9 cellular contexts compared by ENCODE assay signal in genomic region chr15:30173041-30173608, GRCh38. TPM values are rescaled to one million over a fixed set of nuclear protein-coding genes. Genes with fewer than 3 reads are reported as not detected.
DNase-seq lines count a peak whose midpoint lies in the region; ATAC-seq, FAIRE-seq and TF ChIP-seq lines count a peak whose summit lies in the region.
"Not testable (repeated sequence)": the region's sequence is repeated elsewhere in the genome, so short reads cannot be mapped to it uniquely, and the experiment has no call there.
"Had no signal": no experiment of that assay in that cellular context is flagged by ENCODE, and none has a peak within 500 bp of the region (broad histone marks: within the 10 kb centered on the region; RNA-seq: fewer than 3 reads in every experiment).

No MANE protein-coding gene starts in this region.

- ATAC-seq in HG02678 (IDR thresholded peaks at IDR 0.05; ENCODE audit: unreplicated experiment) = peak; percentile 65
- ATAC-seq in activated CD8-positive, alpha-beta T cell treated with anti-CD3 and anti-CD28 coated beads for 36 hours = peak; percentile 97
- ATAC-seq in right cardiac atrium = peak; percentile 66 to 71
- ATAC-seq in stimulated activated memory B cell treated with anti-CD40 and anti-IgM and Interleukin-4, amounts not matched to agents 10 μg/mL and 1 μg/mL and 100 μg/mL, for 72 hours = peak; percentile 44

- H3K9ac ChIP-seq in astrocyte (ENCODE audit: low read length) = not testable (repeated sequence)

- not testable (repeated sequence) for H3K4me3 ChIP-seq in NB4 (ENCODE audit: low read depth, low read length); astrocyte (ENCODE audit: insufficient read depth, low read depth, low read length); right cardiac atrium (ENCODE audit: low read length)

- H3K4me3 Mint-ChIP-seq in activated CD8-positive, alpha-beta T cell treated with anti-CD3 and anti-CD28 coated beads for 36 hours; astrocyte (ENCODE audit: unreplicated experiment); stimulated activated memory B cell treated with anti-CD40 and anti-IgM and Interleukin-4, amounts not matched to agents 10 μg/mL and 1 μg/mL and 100 μg/mL, for 72 hours: not testable (repeated sequence)

- H3K9me3 ChIP-seq in astrocyte (ENCODE audit: insufficient read depth, low read depth, low read length); right cardiac atrium (ENCODE audit: control insufficient read depth, low read length): not testable (repeated sequence)

- H2AFZ ChIP-seq in astrocyte (ENCODE audit: low read depth, low read length) = not testable (repeated sequence)

- not testable (repeated sequence) for H3K27me3 ChIP-seq in astrocyte (ENCODE audit: insufficient read depth, low read length); right cardiac atrium (ENCODE audit: control insufficient read depth, insufficient read depth)

- H3K36me3 Mint-ChIP-seq in activated CD8-positive, alpha-beta T cell treated with anti-CD3 and anti-CD28 coated beads for 36 hours (ENCODE audit: low read depth); astrocyte (ENCODE audit: low read depth, unreplicated experiment); stimulated activated memory B cell treated with anti-CD40 and anti-IgM and Interleukin-4, amounts not matched to agents 10 μg/mL and 1 μg/mL and 100 μg/mL, for 72 hours: not testable (repeated sequence)

- not testable (repeated sequence) for H3K27me3 Mint-ChIP-seq in activated CD8-positive, alpha-beta T cell treated with anti-CD3 and anti-CD28 coated beads for 36 hours; astrocyte (ENCODE audit: low read depth, unreplicated experiment); stimulated activated memory B cell treated with anti-CD40 and anti-IgM and Interleukin-4, amounts not matched to agents 10 μg/mL and 1 μg/mL and 100 μg/mL, for 72 hours

- TF ChIP-seq POLR2A in NB4 (IDR thresholded peaks at IDR 0.05; ENCODE audit: extremely low read depth, insufficient read length) = not testable (repeated sequence)

- H3K27ac ChIP-seq in astrocyte (ENCODE audit: low read depth, low read length); right cardiac atrium (ENCODE audit: low read length): not testable (repeated sequence)

- in situ Hi-C loops in GM13977 (cut with MboI; ENCODE audit: low pct_unique_long_range_greater_than_20kb, low sequenced_read_pairs, unreplicated experiment) = not testable (repeated sequence)

- 32% methylated on average over 7 of the region's 11 CpGs for WGBS in right cardiac atrium

- not testable (repeated sequence) for H4K20me1 ChIP-seq in astrocyte (ENCODE audit: insufficient read depth, low read length)

- not testable (repeated sequence) for H3K36me3 ChIP-seq in astrocyte (ENCODE audit: insufficient read depth, low read length)

- peak; percentile 50 for TF ChIP-seq CTCF in GM13977 (IDR thresholded peaks at IDR 0.05; ENCODE audit: extremely low read depth, insufficient read depth, missing control alignments)
- not testable (repeated sequence) for TF ChIP-seq CTCF in NB4 (IDR thresholded peaks at IDR 0.05; ENCODE audit: low read depth, low read length); activated CD8-positive, alpha-beta T cell treated with anti-CD3 and anti-CD28 coated beads for 36 hours (IDR thresholded peaks at IDR 0.05); astrocyte (IDR thresholded peaks at IDR 0.05; ENCODE audit: insufficient read depth, low read depth, low read length)

- H3K4me2 ChIP-seq in astrocyte (ENCODE audit: low read length) = not testable (repeated sequence)

- not testable (repeated sequence) for H3K27ac Mint-ChIP-seq in activated CD8-positive, alpha-beta T cell treated with anti-CD3 and anti-CD28 coated beads for 36 hours; astrocyte (ENCODE audit: unreplicated experiment); stimulated activated memory B cell treated with anti-CD40 and anti-IgM and Interleukin-4, amounts not matched to agents 10 μg/mL and 1 μg/mL and 100 μg/mL, for 72 hours

- H3K4me1 ChIP-seq in astrocyte (ENCODE audit: insufficient read depth, low read length); right cardiac atrium (ENCODE audit: control insufficient read depth, insufficient read depth, low read length): not testable (repeated sequence)

- DNase-seq in GM13977 (ENCODE audit: low spot score); astrocyte (ENCODE audit: low read depth): not testable (repeated sequence)
- DNase-seq in NB4 (ENCODE audit: low read depth) (peak; percentile 24), right cardiac atrium (peak; percentile 35 to 74 (median 71)), retina (peak; percentile 4)
- peak; percentile 88 for DNase-seq in activated CD8-positive, alpha-beta T cell treated with anti-CD3 and anti-CD28 coated beads for 36 hours

- not testable (repeated sequence) for H3K79me2 ChIP-seq in astrocyte (ENCODE audit: insufficient read depth, low read length)

- FAIRE-seq in astrocyte (lab: Jason Lieb, UNC) = peak; percentile 96

- CTCF ChIA-PET in activated CD8-positive, alpha-beta T cell treated with anti-CD3 and anti-CD28 coated beads for 36 hours (lab: Charles Lee) = not testable (repeated sequence)

- intact Hi-C loops in activated CD8-positive, alpha-beta T cell treated with anti-CD3 and anti-CD28 coated beads for 36 hours (cut with micrococcal nuclease); right cardiac atrium (cut with DNase I): not testable (repeated sequence)

- POLR2A ChIA-PET in activated CD8-positive, alpha-beta T cell treated with anti-CD3 and anti-CD28 coated beads for 36 hours (lab: Charles Lee) = not testable (repeated sequence)

- not testable (repeated sequence) for H3K4me1 Mint-ChIP-seq in activated CD8-positive, alpha-beta T cell treated with anti-CD3 and anti-CD28 coated beads for 36 hours (ENCODE audit: low read depth); astrocyte (ENCODE audit: low read depth, unreplicated experiment); stimulated activated memory B cell treated with anti-CD40 and anti-IgM and Interleukin-4, amounts not matched to agents 10 μg/mL and 1 μg/mL and 100 μg/mL, for 72 hours

- not testable (repeated sequence) for H3K9me3 Mint-ChIP-seq in activated CD8-positive, alpha-beta T cell treated with anti-CD3 and anti-CD28 coated beads for 36 hours; astrocyte (ENCODE audit: unreplicated experiment); stimulated activated memory B cell treated with anti-CD40 and anti-IgM and Interleukin-4, amounts not matched to agents 10 μg/mL and 1 μg/mL and 100 μg/mL, for 72 hours

RNA-seq across cellular contexts. Expression of gene GOLGA8T, which starts 38.3 kb away (rescaled TPM):
- under 1 TPM in 1 of 2 experiments, not detected in 1; 0.18 TPM for total RNA-seq in activated CD8-positive, alpha-beta T cell treated with anti-CD3 and anti-CD28 coated beads for 36 hours
- total RNA-seq in astrocyte (0.32 TPM in 1 of 2 replicates, not detected in the other), right cardiac atrium (1 to 10 TPM in 3 of 4 donors, not detected in 1; 1.8 to 2.6 (median 1.8) TPM)
- polyA plus RNA-seq in right cardiac atrium = 0.32 TPM
- total RNA-seq: T-helper 1 cell treated with Interleukin-12 subunit alpha and Interleukin-12 subunit beta and Interleukin-4 antibody, amounts not matched to agents 30 ng/mL and 1 ng/mL, for 36 hours had no signal

Comparison
In these comparisons a context has a peak if more than half of its experiments do, and no peak if none do; other contexts are left out.
1. ATAC-seq: peak in every context shown above with its lines; median percentile 97 in activated CD8-positive, alpha-beta T cell treated with anti-CD3 and anti-CD28 coated beads for 36 hours; 68 in right cardiac atrium; 65 in HG02678; 44 in stimulated activated memory B cell treated with anti-CD40 and anti-IgM and Interleukin-4, amounts not matched to agents 10 μg/mL and 1 μg/mL and 100 μg/mL, for 72 hours.